34 cellular contexts compared by ENCODE assay signal in the genomic region with DNA sequence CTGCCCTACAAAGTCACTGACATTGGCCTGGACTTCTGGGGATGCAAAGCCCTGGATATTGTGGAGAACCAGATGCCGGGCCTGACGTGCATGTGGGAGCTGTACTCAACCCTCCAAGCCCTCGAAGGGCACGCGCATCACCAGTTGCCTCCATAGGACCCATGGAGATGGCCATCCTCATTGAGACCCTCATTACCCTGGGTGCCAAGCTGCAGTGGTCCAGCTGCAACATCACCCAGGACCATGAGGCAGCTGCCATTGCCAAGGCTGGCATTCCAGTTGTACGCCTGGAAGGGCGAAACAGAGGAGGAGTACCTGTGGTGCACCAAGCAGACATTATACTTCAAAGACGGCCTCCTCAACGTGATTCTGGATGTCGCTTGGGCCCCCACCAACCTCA. TPM values are rescaled to one million over a fixed set of nuclear protein-coding genes. Genes with fewer than 3 reads are reported as not detected.
"Had no signal": no experiment of that assay in that cellular context is flagged by ENCODE, and none has a peak within 500 bp of the region (broad histone marks: within the 10 kb centered on the region; RNA-seq: fewer than 3 reads in every experiment).

No MANE protein-coding gene starts in this region.

- ATAC-seq: effector memory CD8-positive, alpha-beta T cell; esophagus mucosa; foreskin keratinocyte; gastrocnemius medialis; gastroesophageal sphincter; heart left ventricle; heart right ventricle had no signal

- DNase-seq: colonic mucosa; cortex of kidney; dermis blood vessel endothelial cell; dorsolateral prefrontal cortex; effector CD4-positive, alpha-beta T cell; effector CD8-positive, alpha-beta T cell; effector memory CD4-positive, alpha-beta T cell; effector memory CD8-positive, alpha-beta T cell; endodermal cell; esophagus squamous epithelium; foreskin fibroblast; foreskin keratinocyte; foreskin melanocyte; gastrocnemius medialis; glutamatergic neuron; head of caudate nucleus; heart left ventricle; heart right ventricle had no signal

- H3K27me3 Mint-ChIP-seq: dendritic cell treated with granulocyte-macrophage colony-stimulating factor and Interleukin-4, amounts not matched to agents 40 ng/mL and 50 ng/mL, for 4 days had no signal

- H3K4me1 Mint-ChIP-seq: endodermal cell had no signal

- H3K9me3 Mint-ChIP-seq: dendritic cell treated with granulocyte-macrophage colony-stimulating factor and Interleukin-4, amounts not matched to agents 40 ng/mL and 50 ng/mL, for 4 days; effector memory CD8-positive, alpha-beta T cell had no signal

- H3K27ac Mint-ChIP-seq: dendritic cell treated with granulocyte-macrophage colony-stimulating factor and Interleukin-4, amounts not matched to agents 40 ng/mL and 50 ng/mL, for 4 days; effector memory CD8-positive, alpha-beta T cell; endodermal cell had no signal

- H3K36me3 ChIP-seq: colonic mucosa, esophagus muscularis mucosa, esophagus squamous epithelium, gastrocnemius medialis, gastroesophageal sphincter, heart left ventricle, heart right ventricle had no signal

- H3K4me1 ChIP-seq: colonic mucosa, foreskin keratinocyte had no signal

- H3K4me3 ChIP-seq: colonic mucosa, coronary artery, dorsolateral prefrontal cortex, esophagus muscularis mucosa, esophagus squamous epithelium, gastrocnemius medialis, gastroesophageal sphincter, heart left ventricle, heart right ventricle had no signal

- H3K27me3 ChIP-seq: colonic mucosa, dorsolateral prefrontal cortex, esophagus muscularis mucosa, gastrocnemius medialis, gastroesophageal sphincter, heart left ventricle, heart right ventricle had no signal

- FAIRE-seq: colon, endometrium, endothelial cell of umbilical vein, frontal cortex had no signal

- H3K9me3 ChIP-seq: colonic mucosa, esophagus muscularis mucosa, esophagus squamous epithelium, gastrocnemius medialis, gastroesophageal sphincter, heart left ventricle had no signal

- H3K4me3 Mint-ChIP-seq: dendritic cell treated with granulocyte-macrophage colony-stimulating factor and Interleukin-4, amounts not matched to agents 40 ng/mL and 50 ng/mL, for 4 days; effector memory CD8-positive, alpha-beta T cell; endodermal cell had no signal

- H3K27ac ChIP-seq: colonic mucosa, coronary artery, dorsolateral prefrontal cortex, epithelial cell of prostate, esophagus muscularis mucosa, esophagus squamous epithelium, foreskin keratinocyte, gastrocnemius medialis, gastroesophageal sphincter, heart left ventricle, heart right ventricle had no signal

RNA-seq across cellular contexts. Expression of gene CCDC83, which starts 1.9 kb away (rescaled TPM):
- total RNA-seq: colonic mucosa, dermis blood vessel endothelial cell, dermis microvascular lymphatic vessel endothelial cell, endodermal cell, endothelial cell of umbilical vein, epithelial cell of proximal tubule, esophagus mucosa, esophagus muscularis mucosa, esophagus squamous epithelium, fibroblast of villous mesenchyme, foreskin keratinocyte, frontal cortex, gastrocnemius medialis, gastroesophageal sphincter, glomerular endothelial cell, heart left ventricle, heart right ventricle had no signal
- polyA plus RNA-seq: endothelial cell of umbilical vein, esophagus, fibroblast of lung, foreskin keratinocyte, heart left ventricle, heart right ventricle had no signal
